19 cellular contexts compared by ENCODE assay signal in the genomic region with DNA sequence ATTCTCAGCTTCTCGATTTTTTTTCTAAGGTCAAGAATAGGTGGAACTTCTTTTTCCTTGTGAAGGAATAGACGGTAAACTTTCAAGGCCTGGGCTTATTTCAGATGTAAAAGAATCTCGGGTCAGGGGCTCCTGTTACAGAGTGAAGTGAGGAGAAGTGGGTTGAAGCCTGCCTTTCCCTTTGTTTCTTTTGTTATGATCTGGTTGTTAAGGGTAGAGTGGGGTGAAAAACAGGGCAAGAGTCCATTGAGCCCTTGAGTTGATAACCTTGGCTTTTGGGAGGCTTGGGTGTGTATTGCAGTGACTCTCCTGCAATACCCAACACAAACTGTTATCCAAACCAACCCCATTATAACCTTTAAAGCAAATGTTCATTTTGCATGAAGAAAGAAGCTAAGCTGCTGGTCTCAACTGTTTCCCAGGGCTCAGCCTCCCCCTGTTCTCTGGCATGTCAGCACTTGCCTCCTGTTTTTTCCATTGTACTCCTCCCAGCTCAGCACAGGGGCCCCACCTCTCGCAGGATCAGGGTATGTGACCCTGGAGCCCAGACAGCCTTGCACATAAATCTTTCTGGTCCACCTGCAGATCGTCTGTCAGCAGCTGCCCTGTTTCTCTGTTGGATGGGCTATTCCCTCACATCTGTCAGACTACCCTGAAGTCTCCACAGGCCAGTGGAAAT.
A peak's percentile ranks its signal among the peaks of the same experiment; 100 is the strongest.
DNase-seq lines count a peak whose midpoint lies in the region; ATAC-seq and TF ChIP-seq lines count a peak whose summit lies in the region.
"Had no signal": no experiment of that assay in that cellular context is flagged by ENCODE, and none has a peak within 500 bp of the region (broad histone marks: within the 10 kb centered on the region; RNA-seq: fewer than 3 reads in every experiment).

No MANE protein-coding gene starts in this region.

- no peak overlapping the region for H3K4ac ChIP-seq in H9 (ENCODE audit: low read depth, low read length)

- peak overlapping the region in 2 of 3 experiments; percentile 82 to 95; a peak in 4 of 7 replicates for H3K27ac Mint-ChIP-seq in H9
- H3K27ac Mint-ChIP-seq in activated CD4-positive, alpha-beta memory T cell treated with anti-CD3 and anti-CD28 coated beads, Interleukin-2, amount 10 ng/mL, durations not matched to agents 7 days and 5 days = no peak overlapping the region
- H3K27ac Mint-ChIP-seq: activated CD8-positive, alpha-beta memory T cell treated with anti-CD3 and anti-CD28 coated beads, Interleukin-2, amount 10 ng/mL, durations not matched to agents 7 days and 5 days; memory B cell had no signal

- no peak overlapping the region for H2BK12ac ChIP-seq in H9 (ENCODE audit: insufficient read length, low read depth, low read length)

- H3K9ac ChIP-seq in H9 (ENCODE audit: extremely low read depth, insufficient read length, low read length) = no peak overlapping the region

- TF ChIP-seq CTCF in H9 (conservative IDR thresholded peaks at IDR 0.05) = no peak

- H3K56ac ChIP-seq in H9 (ENCODE audit: insufficient read length, low read depth, low read length) = no peak overlapping the region

- no peak overlapping the region for H2AK5ac ChIP-seq in H9 (ENCODE audit: insufficient read length, low read length)

- no peaks in the 10 kb centered on the region for H3K9me3 Mint-ChIP-seq in H9
- no peaks in the 10 kb centered on the region for H3K9me3 Mint-ChIP-seq in activated CD4-positive, alpha-beta memory T cell treated with anti-CD3 and anti-CD28 coated beads, Interleukin-2, amount 10 ng/mL, durations not matched to agents 7 days and 5 days
- H3K9me3 Mint-ChIP-seq: memory B cell had no signal

- H3K4me3 Mint-ChIP-seq in H9 = peak overlapping the region; percentile 2 to 3; a peak in 1 of 5 replicates
- no peak overlapping the region for H3K4me3 Mint-ChIP-seq in activated CD4-positive, alpha-beta memory T cell treated with anti-CD3 and anti-CD28 coated beads, Interleukin-2, amount 10 ng/mL, durations not matched to agents 7 days and 5 days
- H3K4me3 Mint-ChIP-seq: activated CD8-positive, alpha-beta memory T cell treated with anti-CD3 and anti-CD28 coated beads, Interleukin-2, amount 10 ng/mL, durations not matched to agents 7 days and 5 days; memory B cell had no signal

- H3K4me1 Mint-ChIP-seq in H9 = peaks cover 79 to 81% of the 10 kb centered on the region in 2 experiments
- no peaks in the 10 kb centered on the region for H3K4me1 Mint-ChIP-seq in activated CD4-positive, alpha-beta memory T cell treated with anti-CD3 and anti-CD28 coated beads, Interleukin-2, amount 10 ng/mL, durations not matched to agents 7 days and 5 days
- H3K4me1 Mint-ChIP-seq: activated CD8-positive, alpha-beta memory T cell treated with anti-CD3 and anti-CD28 coated beads, Interleukin-2, amount 10 ng/mL, durations not matched to agents 7 days and 5 days; memory B cell had no signal

- H4K20me1 ChIP-seq in H9 (ENCODE audit: control insufficient read depth, insufficient read depth, insufficient read length) = no peaks in the 10 kb centered on the region

- H3K79me1 ChIP-seq in H9 (ENCODE audit: insufficient read depth, low read depth, low read length, poor library complexity, severe bottlenecking) = no peaks in the 10 kb centered on the region

- H3K14ac ChIP-seq in H9 (ENCODE audit: insufficient read depth, low read length) = no peak overlapping the region

- no peak overlapping the region for H3T11ph ChIP-seq in H9 (ENCODE audit: low read length)

- no peak overlapping the region for H2BK120ac ChIP-seq in H9 (ENCODE audit: low read depth, low read length, poor library complexity, severe bottlenecking)

- WGBS in H9 (ENCODE audit: extremely low coverage, insufficient read length, low lambda C conversion rate) = no CpG with 5 or more reads among the region's 5 CpGs

- DNase-seq in H9 (peak; percentile 56), NCI-H2029 (lab: John Stamatoyannopoulos, UW) (peak; percentile 39), SK-N-DZ (ENCODE audit: low spot score) (peak; percentile 77), left kidney (ENCODE audit: low read depth, low spot score) (peak; percentile 90), AG08395 (ENCODE audit: low spot score) (no peak)
- no peak for DNase-seq in activated CD4-positive, alpha-beta memory T cell treated with anti-CD3 and anti-CD28 coated beads, Interleukin-2, amount 10 ng/mL, durations not matched to agents 7 days and 5 days
- DNase-seq: activated CD8-positive, alpha-beta memory T cell treated with anti-CD3 and anti-CD28 coated beads, Interleukin-2, amount 10 ng/mL, durations not matched to agents 7 days and 5 days; activated gamma-delta T cell treated with Interleukin-2 at 50 U/mL for 16 hours; C1 segment of cervical spinal cord; KBM-7; NCI-H187 treated with DMSO at 0.1 percent for 48 hours; PC-3; right lobe of liver; stimulated activated CD4-positive, alpha-beta T cell treated with anti-CD3 and anti-CD28 coated beads, Interleukin-2, amount 100 ng/mL, for 48 hours; SW 1271; thyroid gland had no signal

- no peak overlapping the region for H2BK5ac ChIP-seq in H9 (ENCODE audit: insufficient read length, low read length)

- H3K4me2 ChIP-seq in H9 (ENCODE audit: insufficient read depth, insufficient read length, low read length) = no peak overlapping the region

- H3K27me3 ChIP-seq in H9 (ENCODE audit: insufficient read depth, low read length) = no peaks in the 10 kb centered on the region
- H3K27me3 ChIP-seq: right lobe of liver, thyroid gland had no signal

- no peak overlapping the region for H2BK20ac ChIP-seq in H9 (ENCODE audit: low read depth, low read length, poor library complexity, severe bottlenecking)

- H3K23me2 ChIP-seq in H9 (ENCODE audit: insufficient read length, low read depth, low read length, poor library complexity, severe bottlenecking) = no peaks in the 10 kb centered on the region

- H4K5ac ChIP-seq in H9 (ENCODE audit: insufficient read length, low read depth, low read length) = no peak overlapping the region

- H2AFZ ChIP-seq in H9 (ENCODE audit: low read length) = no peak overlapping the region

- peaks cover 6% of the 10 kb centered on the region; the same call in 1 of the 2 replicates for H3K79me2 ChIP-seq in H9 (ENCODE audit: insufficient read depth, low read length)

- peaks cover 1 to 4% (median 3%) of the 10 kb centered on the region in 3 experiments; a peak in 2 of 7 replicates for H3K36me3 Mint-ChIP-seq in H9 (ENCODE audit: insufficient read depth in 1 of 3, low read depth in 3 of 3)
- no peaks in the 10 kb centered on the region for H3K36me3 Mint-ChIP-seq in activated CD4-positive, alpha-beta memory T cell treated with anti-CD3 and anti-CD28 coated beads, Interleukin-2, amount 10 ng/mL, durations not matched to agents 7 days and 5 days (ENCODE audit: low read depth)
- H3K36me3 Mint-ChIP-seq: activated CD8-positive, alpha-beta memory T cell treated with anti-CD3 and anti-CD28 coated beads, Interleukin-2, amount 10 ng/mL, durations not matched to agents 7 days and 5 days; memory B cell had no signal

- ATAC-seq in HG02571 (IDR thresholded peaks at IDR 0.05; ENCODE audit: unreplicated experiment) (no peak), HG02759 (IDR thresholded peaks at IDR 0.05; ENCODE audit: unreplicated experiment) (no peak)
- ATAC-seq: activated CD8-positive, alpha-beta memory T cell treated with anti-CD3 and anti-CD28 coated beads, Interleukin-2, amount 10 ng/mL, durations not matched to agents 7 days and 5 days; PC-3; right lobe of liver had no signal

- no peak overlapping the region for H2BK15ac ChIP-seq in H9 (ENCODE audit: low read depth, low read length)

- CTCF ChIA-PET in activated CD4-positive, alpha-beta memory T cell treated with anti-CD3 and anti-CD28 coated beads, Interleukin-2, amount 10 ng/mL, durations not matched to agents 7 days and 5 days (lab: Charles Lee) = no interaction called here

- peaks cover 21% of the 10 kb centered on the region; the same call in 1 of the 2 replicates for H3K4me1 ChIP-seq in H9 (ENCODE audit: insufficient read depth, low read length)
- H3K4me1 ChIP-seq: right lobe of liver had no signal

- H3K27ac ChIP-seq in H9 (ENCODE audit: insufficient read length, low read depth, low read length) = peak overlapping the region; percentile 31
- H3K27ac ChIP-seq: right lobe of liver, thyroid gland had no signal

- no peak overlapping the region for H4K91ac ChIP-seq in H9 (ENCODE audit: insufficient read length, low read depth, low read length)

- H3K27me3 Mint-ChIP-seq in H9 (ENCODE audit: low read depth) = no peaks in the 10 kb centered on the region
- no peaks in the 10 kb centered on the region for H3K27me3 Mint-ChIP-seq in activated CD4-positive, alpha-beta memory T cell treated with anti-CD3 and anti-CD28 coated beads, Interleukin-2, amount 10 ng/mL, durations not matched to agents 7 days and 5 days
- H3K27me3 Mint-ChIP-seq: memory B cell had no signal

- POLR2A ChIA-PET in activated CD4-positive, alpha-beta memory T cell treated with anti-CD3 and anti-CD28 coated beads, Interleukin-2, amount 10 ng/mL, durations not matched to agents 7 days and 5 days (lab: Charles Lee) = no interaction called here

- no peaks in the 10 kb centered on the region for H3K9me3 ChIP-seq in H9 (ENCODE audit: control insufficient read depth, low read depth, low read length)
- H3K9me3 ChIP-seq: right lobe of liver, thyroid gland had no signal

- H3K23ac ChIP-seq in H9 (ENCODE audit: insufficient read length, low read depth, low read length) = no peak overlapping the region

- no peak overlapping the region for H4K8ac ChIP-seq in H9 (replicated peaks; ENCODE audit: insufficient read length, low read depth, low read length)

- H3K18ac ChIP-seq in H9 (ENCODE audit: insufficient read length, low read depth, low read length) = no peak overlapping the region

Comparison
In these comparisons a context has a peak if more than half of its experiments do, and no peak if none do; other contexts are left out.
1. DNase-seq: peak in H9 (single experiment), NCI-H2029 (single experiment), SK-N-DZ (single experiment) and left kidney (single experiment); none in AG08395 (single experiment) and activated CD4-positive, alpha-beta memory T cell treated with anti-CD3 and anti-CD28 coated beads, Interleukin-2, amount 10 ng/mL, durations not matched to agents 7 days and 5 days (single experiment).